In genomic region chr2:28870146-28870891, GRCh38 we compare ENCODE assay signal across 8 cellular contexts.
A peak's percentile ranks its signal among the peaks of the same experiment; 100 is the strongest.
DNase-seq lines count a peak whose midpoint lies in the region; ATAC-seq and TF ChIP-seq lines count a peak whose summit lies in the region.

TSS of gene TRMT61B (minus strand) at chr2:28870309. CDS start at chr2:28870277, 32 bp downstream.

- TF ChIP-seq CTCF in GM10266 (IDR thresholded peaks at IDR 0.05; ENCODE audit: control insufficient read depth, insufficient read depth, low read depth, missing control alignments): no peak

- ATAC-seq in HG02623 (IDR thresholded peaks at IDR 0.05; ENCODE audit: unreplicated experiment): peak; percentile 95
- ATAC-seq in SK-N-SH treated with all-trans-retinoic acid at 6 μM for 48 hours: peak; percentile 100

- peak; percentile 93 for DNase-seq in GM10266 (ENCODE audit: extremely low spot score)
- peak; percentile 89 for DNase-seq in NCI-H1092 treated with DMSO at 0.1 percent for 48 hours (lab: John Stamatoyannopoulos, UW)
- peak; percentile 97 for DNase-seq in activated naive CD4-positive, alpha-beta T cell treated with anti-CD3 and anti-CD28 coated beads, Interleukin-2, amount 50 U/mL, for 16 hours
- peak; percentile 96 for DNase-seq in germinal center (ENCODE audit: low spot score)
- peak; percentile 69 for DNase-seq in non-pigmented ciliary epithelial cell (ENCODE audit: low read depth)
- peak; percentile 97 for DNase-seq in superior temporal gyrus (ENCODE audit: extremely low spot score)

TF ChIP-seq in SK-N-SH treated with all-trans-retinoic acid at 6 μM for 48 hours, 23 proteins besides CTCF, POLR2A, EP300 and RAD21:
- TF ChIP-seq CSRNP3 (CRISPR knock-in tag; IDR thresholded peaks at IDR 0.05) (no peak), PPARA (CRISPR knock-in tag; IDR thresholded peaks at IDR 0.05; ENCODE audit: borderline replicate concordance) (no peak), BACH2 (CRISPR knock-in tag; IDR thresholded peaks at IDR 0.05; ENCODE audit: borderline replicate concordance) (no peak), CSDC2 (CRISPR knock-in tag; IDR thresholded peaks at IDR 0.05) (0 out of 2 replicates have a peak, but pooled peaks have one; percentile 34), POU6F1 (CRISPR knock-in tag; IDR thresholded peaks at IDR 0.05; ENCODE audit: borderline replicate concordance, low read depth) (peak; percentile 84; the same call in 1 of the 2 replicates), ESRRG (CRISPR knock-in tag; IDR thresholded peaks at IDR 0.05) (no peak), OSR1 (CRISPR knock-in tag; IDR thresholded peaks at IDR 0.05) (no peak), ISL1 (CRISPR knock-in tag; IDR thresholded peaks at IDR 0.05) (no peak), GLIS3 (CRISPR knock-in tag; IDR thresholded peaks at IDR 0.05) (no peak), ZFP30 (CRISPR knock-in tag; IDR thresholded peaks at IDR 0.05) (no peak), ZFP3 (CRISPR knock-in tag; IDR thresholded peaks at IDR 0.05) (no peak), ZNF70 (CRISPR knock-in tag; IDR thresholded peaks at IDR 0.05) (no peak), PATZ1 (CRISPR knock-in tag; IDR thresholded peaks at IDR 0.05; ENCODE audit: borderline replicate concordance) (no peak), CREB5 (CRISPR knock-in tag; IDR thresholded peaks at IDR 0.05; ENCODE audit: low read depth) (no peak), RARB (CRISPR knock-in tag; IDR thresholded peaks at IDR 0.05) (no peak), ARNTL (CRISPR knock-in tag; IDR thresholded peaks at IDR 0.05; ENCODE audit: borderline replicate concordance, low read depth) (no peak), TOX (CRISPR knock-in tag; IDR thresholded peaks at IDR 0.05; ENCODE audit: borderline replicate concordance) (no peak), TCF4 (CRISPR knock-in tag; IDR thresholded peaks at IDR 0.05; ENCODE audit: borderline replicate concordance) (no peak; the same call in 1 of the 2 replicates), ZNF8 (CRISPR knock-in tag; IDR thresholded peaks at IDR 0.05) (no peak), ZNF565 (CRISPR knock-in tag; conservative IDR thresholded peaks at IDR 0.05; ENCODE audit: low read depth) (no peak), TSHZ2 (CRISPR knock-in tag; IDR thresholded peaks at IDR 0.05) (0 out of 2 replicates have a peak, but pooled peaks have one; percentile 58), ZC3H10 (CRISPR knock-in tag; IDR thresholded peaks at IDR 0.05) (no peak), SNAI2 (CRISPR knock-in tag; IDR thresholded peaks at IDR 0.05) (no peak)
TF ChIP-seq in SK-N-SH treated with all-trans-retinoic acid at 6 μM for 48 hours: peak in this region for 3.

Comparison
In these comparisons a context has a peak if more than half of its experiments do, and no peak if none do; other contexts are left out.
1. Peak in every context shown above with its lines: DNase-seq and ATAC-seq.